In genomic region chr20:62149532-62150235, GRCh38 we compare ENCODE assay signal across 10 cellular contexts. TPM values are rescaled to one million over a fixed set of nuclear protein-coding genes. Genes with fewer than 3 reads are reported as not detected.
DNase-seq lines count a peak whose midpoint lies in the region; ATAC-seq and TF ChIP-seq lines count a peak whose summit lies in the region.
"Had no signal": no experiment of that assay in that cellular context is flagged by ENCODE, and none has a peak within 500 bp of the region (broad histone marks: within the 10 kb centered on the region; RNA-seq: fewer than 3 reads in every experiment).

No MANE protein-coding gene starts in this region.

- peak overlapping the region; percentile 31 for H3K4ac ChIP-seq in trophoblast cell (ENCODE audit: low read depth, low read length)

- H3K4me1 ChIP-seq in breast epithelium (peaks cover 0 to 2% of the 10 kb centered on the region in 2 donors), trophoblast cell (ENCODE audit: control insufficient read depth in 1 of 2, insufficient read depth in 2 of 2, low read length in 2 of 2) (peaks cover 9 to 19% of the 10 kb centered on the region in 2 experiments), gastrocnemius medialis (peaks cover 18 to 28% of the 10 kb centered on the region in 2 donors)

- H3K9me3 ChIP-seq in breast epithelium (no peaks in the 10 kb centered on the region), trophoblast cell (ENCODE audit: insufficient read depth, low read depth, low read length) (peaks cover 8% of the 10 kb centered on the region), gastrocnemius medialis (no peaks in the 10 kb centered on the region)

- TF ChIP-seq CTCF in breast epithelium (IDR thresholded peaks at IDR 0.05), result no peak
- no peak for TF ChIP-seq CTCF in gastrocnemius medialis (IDR thresholded peaks at IDR 0.05 in 4 of 5, conservative IDR thresholded peaks at IDR 0.05 in 1 of 5)
- no peak for TF ChIP-seq CTCF in omental fat pad (IDR thresholded peaks at IDR 0.05)

- intact Hi-C loops in breast epithelium (cut with DNase I; ENCODE audit: low total_unique reads), result no loop called here
- intact Hi-C loops in gastrocnemius medialis (cut with DNase I; ENCODE audit: low total_unique reads), result loop anchor here (10.0 kb wide), 1 partner anchor 495 kb away; the partner anchor contains the start of gene SLCO4A1

- DNase-seq in HPDE6-E6E7 (ENCODE audit: extremely low spot score) (peak; percentile 90), breast epithelium (ENCODE audit: low spot score in 2 of 2) (peak in 1 of 2 donors; percentile 65), iPS-NIHi7 (ENCODE audit: extremely low spot score) (peak; percentile 40), trophoblast cell (peak; percentile 32 to 82), activated gamma-delta T cell treated with Interleukin-2 at 50 U/mL for 16 hours (no peak), gastrocnemius medialis (no peak), omental fat pad (ENCODE audit: low spot score) (no peak)
- DNase-seq: NCI-H1092 had no signal

- H2BK120ac ChIP-seq in trophoblast cell (ENCODE audit: insufficient read depth, low read length, poor library complexity), result no peak overlapping the region

- no peak overlapping the region for H2AFZ ChIP-seq in trophoblast cell (ENCODE audit: insufficient read depth, low read length, poor library complexity)

- in situ Hi-C loops in gastrocnemius medialis (cut with MboI; ENCODE audit: low sequenced_read_pairs in 4 of 4), result loop anchor here in 3 of 4 donors (10.0 to 25.0 kb wide), 2 partner anchors 125 to 137 kb away; no protein-coding TSS in a partner anchor

- WGBS in trophoblast cell (ENCODE audit: extremely low coverage, insufficient coverage, insufficient read length), result no CpG with 5 or more reads among the region's 21 CpGs

- no peak overlapping the region for H3K14ac ChIP-seq in trophoblast cell (ENCODE audit: low read length)

- H3K23ac ChIP-seq in trophoblast cell (ENCODE audit: low read length), result no peak overlapping the region

- TF ChIP-seq POLR2A in breast epithelium (IDR thresholded peaks at IDR 0.05) (no peak), gastrocnemius medialis (IDR thresholded peaks at IDR 0.05) (no peak)

- H3K4me2 ChIP-seq in trophoblast cell (ENCODE audit: low read length), result peak overlapping the region; percentile 5
- H3K4me2 ChIP-seq: BLaER1 treated with 17β-estradiol and CSF1 and Interleukin-3, amounts not matched to agents 10 nM and 100 nM had no signal

- no peak overlapping the region for H2AK5ac ChIP-seq in trophoblast cell (ENCODE audit: low read length)

- H3K27me3 ChIP-seq in breast epithelium (no peaks in the 10 kb centered on the region), trophoblast cell (ENCODE audit: insufficient read depth, low read length) (no peaks in the 10 kb centered on the region), gastrocnemius medialis (no peaks in the 10 kb centered on the region)
- H3K27me3 ChIP-seq: BLaER1 treated with 17β-estradiol and CSF1 and Interleukin-3, amounts not matched to agents 10 nM and 100 nM had no signal

- no peak overlapping the region for H3K9ac ChIP-seq in trophoblast cell (ENCODE audit: low read length)

- H4K8ac ChIP-seq in trophoblast cell (ENCODE audit: low read depth, low read length), result no peak overlapping the region

- no peaks in the 10 kb centered on the region for H3K79me1 ChIP-seq in trophoblast cell (ENCODE audit: low read length)

- H2BK5ac ChIP-seq in trophoblast cell (ENCODE audit: low read depth, low read length, poor library complexity), result no peak overlapping the region

- no peak overlapping the region for H4K12ac ChIP-seq in trophoblast cell (ENCODE audit: low read depth, low read length)

- no peak overlapping the region for H4K91ac ChIP-seq in trophoblast cell (ENCODE audit: low read depth, low read length)

- H3K79me2 ChIP-seq in trophoblast cell (ENCODE audit: control insufficient read depth, insufficient read depth, low read length, poor library complexity), result peaks cover 25% of the 10 kb centered on the region

- H3K4me3 ChIP-seq in breast epithelium (peak overlapping the region in 1 of 3 donors; percentile 2), trophoblast cell (ENCODE audit: low read depth, low read length) (no peak overlapping the region), gastrocnemius medialis (no peak overlapping the region)
- H3K4me3 ChIP-seq: BLaER1 treated with 17β-estradiol and CSF1 and Interleukin-3, amounts not matched to agents 10 nM and 100 nM had no signal

- H3K18ac ChIP-seq in trophoblast cell (ENCODE audit: low read length), result no peak overlapping the region

- peak overlapping the region; percentile 4 to 45 for H3K27ac ChIP-seq in breast epithelium
- no peak overlapping the region for H3K27ac ChIP-seq in trophoblast cell (ENCODE audit: low read depth, low read length)
- H3K27ac ChIP-seq in gastrocnemius medialis, result no peak overlapping the region
- H3K27ac ChIP-seq: BLaER1 treated with 17β-estradiol and CSF1 and Interleukin-3, amounts not matched to agents 10 nM and 100 nM had no signal

- no peak overlapping the region for H2BK12ac ChIP-seq in trophoblast cell (ENCODE audit: low read length)

- ATAC-seq in gastrocnemius medialis, result no peak
- ATAC-seq in omental fat pad (ENCODE audit: low FRiP score), result no peak
- ATAC-seq in HG03520 (IDR thresholded peaks at IDR 0.05; ENCODE audit: unreplicated experiment), result no peak

- H3K36me3 ChIP-seq in breast epithelium (no peaks in the 10 kb centered on the region), trophoblast cell (ENCODE audit: control insufficient read depth in 1 of 2, insufficient read depth in 2 of 2, low read length in 2 of 2) (peaks cover 27 to 29% of the 10 kb centered on the region in 2 experiments), gastrocnemius medialis (no peaks in the 10 kb centered on the region)

RNA-seq across cellular contexts. Expression of gene SS18L1, which starts 6.1 kb away (rescaled TPM):
- total RNA-seq in breast epithelium, result 10 to 100 TPM; 12.5 to 18.4 (median 14.4) TPM
- 11.5 and 12.4 TPM in 2 replicates for polyA plus RNA-seq in trophoblast cell (2013)
- 10 to 100 TPM; 11.5 to 31.8 (median 16.9) TPM for total RNA-seq in gastrocnemius medialis
- total RNA-seq in omental fat pad, result 10 to 100 TPM; 10.3 to 23.4 (median 12.3) TPM

RNA-seq across cellular contexts. Expression of gene PSMA7, which starts 6.5 kb away (rescaled TPM):
- 100 to 1,000 TPM; 200 to 579 (median 380) TPM for total RNA-seq in breast epithelium
- 323 and 344 TPM in 2 replicates for polyA plus RNA-seq in trophoblast cell (2013)
- 1,000 to 10,000 TPM in 2 of 4 donors, 100 to 1,000 TPM in 2; 632 to 1,338 (median 1,003) TPM for total RNA-seq in gastrocnemius medialis
- total RNA-seq in omental fat pad, result 100 to 1,000 TPM; 345 to 725 (median 409) TPM

RNA-seq across cellular contexts. Expression of gene LSM14B, which starts 27.4 kb away (rescaled TPM):
- total RNA-seq in breast epithelium (10 to 100 TPM; 20.6 to 26.5 (median 25.6) TPM), gastrocnemius medialis (10 to 100 TPM; 28.0 to 52.5 (median 36.2) TPM), omental fat pad (10 to 100 TPM; 13.1 to 23.8 (median 16.0) TPM)
- 38.6 and 39.1 TPM in 2 replicates for polyA plus RNA-seq in trophoblast cell (2013)

RNA-seq across cellular contexts. Expression of gene MTG2, which starts 33.1 kb away (rescaled TPM):
- 10 to 100 TPM; 16.3 to 32.1 (median 25.6) TPM for total RNA-seq in breast epithelium
- 25.9 and 27.2 TPM in 2 replicates for polyA plus RNA-seq in trophoblast cell (2013)
- 10 to 100 TPM; 21.0 to 50.8 (median 29.3) TPM for total RNA-seq in gastrocnemius medialis
- total RNA-seq in omental fat pad, result 10 to 100 TPM; 19.3 to 32.5 (median 26.3) TPM

Comparison
In these comparisons a context has a peak if more than half of its experiments do, and no peak if none do; other contexts are left out.
1. DNase-seq: peak in HPDE6-E6E7 (single experiment), iPS-NIHi7 (single experiment) and trophoblast cell (2 of 2); none in activated gamma-delta T cell treated with Interleukin-2 at 50 U/mL for 16 hours (single experiment), gastrocnemius medialis (0 of 2) and omental fat pad (single experiment).
2. H3K27ac ChIP-seq: peak in breast epithelium (2 of 2); none in trophoblast cell (single experiment) and gastrocnemius medialis (0 of 4).